In the genomic region with DNA sequence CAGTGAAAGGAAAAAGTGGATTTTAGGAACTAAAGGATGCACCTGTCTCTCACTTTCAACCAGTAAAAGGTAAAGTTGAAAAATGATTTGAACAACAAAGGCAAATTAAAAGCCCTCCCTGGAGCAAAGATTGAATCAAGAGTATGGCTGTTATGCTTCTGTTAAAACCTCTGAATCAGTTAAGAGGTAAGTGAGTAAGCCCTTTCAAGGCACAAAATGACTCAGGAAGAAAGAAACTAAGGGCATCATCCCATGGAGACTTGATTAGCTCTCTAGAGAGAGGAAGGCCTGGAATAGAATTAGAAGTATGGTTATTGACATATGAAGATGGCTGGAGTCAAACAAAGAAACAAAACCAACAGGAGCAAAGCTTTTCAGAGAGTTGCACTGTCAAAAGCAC, we compare ENCODE assay signal across 24 cellular contexts.
"Had no signal": no experiment of that assay in that cellular context is flagged by ENCODE, and none has a peak within 500 bp of the region (broad histone marks: within the 10 kb centered on the region; RNA-seq: fewer than 3 reads in every experiment).

No MANE protein-coding gene starts in this region.

- H3K27me3 ChIP-seq: ascending aorta, body of pancreas, SJCRH30 had no signal

- H3K4me2 ChIP-seq: SK-N-SH had no signal

- H3K9ac ChIP-seq: SK-N-SH had no signal

- H3K4me1 Mint-ChIP-seq: activated CD8-positive, alpha-beta memory T cell treated with anti-CD3 and anti-CD28 coated beads, Interleukin-2, amount 10 ng/mL, durations not matched to agents 7 days and 5 days; activated naive CD4-positive, alpha-beta T cell treated with anti-CD3 and anti-CD28 coated beads, Interleukin-2, amount 50 U/mL, for 24 hours had no signal

- H3K4me1 ChIP-seq: ascending aorta, body of pancreas, SJCRH30 had no signal

- ATAC-seq: activated CD4-positive, CD25-positive, alpha-beta regulatory T cell treated with anti-CD3 and anti-CD28 coated beads, Interleukin-2, amount 50 U/mL, for 24 hours; activated CD8-positive, alpha-beta memory T cell treated with anti-CD3 and anti-CD28 coated beads, Interleukin-2, amount 10 ng/mL, durations not matched to agents 7 days and 5 days; body of pancreas; K562 had no signal

- H3K27ac ChIP-seq: ascending aorta, body of pancreas, SJCRH30 had no signal

- H3K9me3 ChIP-seq: ascending aorta, body of pancreas, SJCRH30, SK-N-SH had no signal

- H3K4me3 Mint-ChIP-seq: activated CD8-positive, alpha-beta memory T cell treated with anti-CD3 and anti-CD28 coated beads, Interleukin-2, amount 10 ng/mL, durations not matched to agents 7 days and 5 days; activated naive CD4-positive, alpha-beta T cell treated with anti-CD3 and anti-CD28 coated beads, Interleukin-2, amount 50 U/mL, for 24 hours; activated T-cell treated with anti-CD3 and anti-CD28 coated beads, Interleukin-2, amount 50 U/mL, for 24 hours; activated T-helper 1 cell treated with anti-CD3 and anti-CD28 coated beads, Interleukin-12 subunit alpha, Interleukin-12 subunit beta, Interleukin-2, Interleukin-4 antibody, amounts not matched to agents 30 ng/mL and 10 ng/mL and 1 ng/mL, durations not matched to agents 14 hours and 24 hours and 36 hours had no signal

- DNase-seq: activated CD4-positive, alpha-beta T cell treated with anti-CD3 and anti-CD28 coated beads for 48 hours; activated CD4-positive, alpha-beta T cell treated with anti-CD3 and anti-CD28 coated beads, Interleukin-2, amount 50 U/mL, for 4 hours; activated CD8-positive, alpha-beta memory T cell treated with anti-CD3 and anti-CD28 coated beads, Interleukin-2, amount 10 ng/mL, durations not matched to agents 7 days and 5 days; activated effector memory CD4-positive, alpha-beta T cell treated with Interleukin-2 at 50 U/mL for 16 hours; activated naive CD4-positive, alpha-beta T cell; activated T-cell treated with anti-CD3 and anti-CD28 coated beads, Interleukin-2, amount 50 U/mL, for 24 hours; amniotic stem cell; body of pancreas; central memory CD4-positive, alpha-beta T cell; Karpas-422; NCI-H1092; NCI-H1694; NCI-H2029; NCI-H2107; Right ventricle myocardium superior; RPMI8226; SJCRH30; SK-N-SH; T-helper 1 cell had no signal

- H3K27me3 Mint-ChIP-seq: activated CD8-positive, alpha-beta memory T cell treated with anti-CD3 and anti-CD28 coated beads, Interleukin-2, amount 10 ng/mL, durations not matched to agents 7 days and 5 days; activated T-cell treated with anti-CD3 and anti-CD28 coated beads, Interleukin-2, amount 50 U/mL, for 24 hours had no signal

- H3K36me3 Mint-ChIP-seq: activated CD8-positive, alpha-beta memory T cell treated with anti-CD3 and anti-CD28 coated beads, Interleukin-2, amount 10 ng/mL, durations not matched to agents 7 days and 5 days; activated naive CD4-positive, alpha-beta T cell treated with anti-CD3 and anti-CD28 coated beads, Interleukin-2, amount 50 U/mL, for 24 hours had no signal

- H3K4me3 ChIP-seq: ascending aorta, body of pancreas, K562, SJCRH30 had no signal

- H3K9me3 Mint-ChIP-seq: activated T-helper 1 cell treated with anti-CD3 and anti-CD28 coated beads, Interleukin-12 subunit alpha, Interleukin-12 subunit beta, Interleukin-2, Interleukin-4 antibody, amounts not matched to agents 30 ng/mL and 10 ng/mL and 1 ng/mL, durations not matched to agents 14 hours and 24 hours and 36 hours had no signal

- H3K36me3 ChIP-seq: ascending aorta, SJCRH30 had no signal

- H3K27ac Mint-ChIP-seq: activated CD8-positive, alpha-beta memory T cell treated with anti-CD3 and anti-CD28 coated beads, Interleukin-2, amount 10 ng/mL, durations not matched to agents 7 days and 5 days; activated naive CD4-positive, alpha-beta T cell treated with anti-CD3 and anti-CD28 coated beads, Interleukin-2, amount 50 U/mL, for 24 hours; activated T-cell treated with anti-CD3 and anti-CD28 coated beads, Interleukin-2, amount 50 U/mL, for 24 hours; activated T-helper 1 cell treated with anti-CD3 and anti-CD28 coated beads, Interleukin-12 subunit alpha, Interleukin-12 subunit beta, Interleukin-2, Interleukin-4 antibody, amounts not matched to agents 30 ng/mL and 10 ng/mL and 1 ng/mL, durations not matched to agents 14 hours and 24 hours and 36 hours had no signal
